Comparison of ENCODE assay signal across 16 cellular contexts in genomic region chr10:128684215-128684614, GRCh38.
DNase-seq lines count a peak whose midpoint lies in the region; ATAC-seq and TF ChIP-seq lines count a peak whose summit lies in the region.
"Had no signal": no experiment of that assay in that cellular context is flagged by ENCODE, and none has a peak within 500 bp of the region (broad histone marks: within the 10 kb centered on the region; RNA-seq: fewer than 3 reads in every experiment).

No MANE protein-coding gene starts in this region.

- peaks cover 27% of the 10 kb centered on the region for H3K4me1 ChIP-seq in mucosa of descending colon (ENCODE audit: low read depth)
- H3K4me1 ChIP-seq in prostate gland (replicated peaks) = peaks cover 3% of the 10 kb centered on the region
- H3K4me1 ChIP-seq: Caco-2, HAP-1 had no signal

- TF ChIP-seq CTCF in LNCaP clone FGC (IDR thresholded peaks at IDR 0.05; ENCODE audit: control insufficient read depth, extremely low read depth, insufficient read depth) = no peak
- no peak for TF ChIP-seq CTCF in VCaP (conservative IDR thresholded peaks at IDR 0.05)
- TF ChIP-seq CTCF in mucosa of descending colon (IDR thresholded peaks at IDR 0.05) = no peak
- TF ChIP-seq CTCF in prostate gland (IDR thresholded peaks at IDR 0.05) = no peak

- H3K9me3 ChIP-seq in mucosa of descending colon (no peaks in the 10 kb centered on the region), prostate gland (no peaks in the 10 kb centered on the region)
- H3K9me3 ChIP-seq: Caco-2, HAP-1 had no signal

- H3K36me3 ChIP-seq in mucosa of descending colon (ENCODE audit: low read depth) (no peaks in the 10 kb centered on the region), prostate gland (no peaks in the 10 kb centered on the region)
- H3K36me3 ChIP-seq: HAP-1 had no signal

- 24% methylated on average over 5 of the region's 5 CpGs for WGBS in prostate gland

- DNase-seq in LNCaP clone FGC (ENCODE audit: low read depth) (peak; percentile 41), mucosa of descending colon (no peak), prostate gland (ENCODE audit: low spot score) (no peak)
- no peak for DNase-seq in stimulated activated CD4-positive, alpha-beta T cell treated with anti-CD3 and anti-CD28 coated beads, Interleukin-2, amount 100 ng/mL, for 24 hours
- DNase-seq: C1 segment of cervical spinal cord; Caco-2; CD4-positive, CD25-positive, alpha-beta regulatory T cell; CD8-positive, alpha-beta T cell; DMS153; DND-41; GOT3; HFFc6 had no signal

- peak; percentile 50 for ATAC-seq in mucosa of descending colon
- ATAC-seq in GM18867 (IDR thresholded peaks at IDR 0.05; ENCODE audit: unreplicated experiment) = no peak
- ATAC-seq in HG03139 (IDR thresholded peaks at IDR 0.05; ENCODE audit: unreplicated experiment) = no peak
- ATAC-seq: CD8-positive, alpha-beta T cell had no signal

- TF ChIP-seq POLR2A in prostate gland (IDR thresholded peaks at IDR 0.05) = no peak

- intact Hi-C loops in mucosa of descending colon (cut with DNase I, micrococcal nuclease) (no loop called here), prostate gland (cut with DNase I) (no loop called here)

- H3K4me3 ChIP-seq in LNCaP clone FGC (ENCODE audit: low read depth, low read length) = peak overlapping the region; percentile 27
- H3K4me3 ChIP-seq in mucosa of descending colon = no peak overlapping the region
- peak overlapping the region in 1 of 2 donors; percentile 16 for H3K4me3 ChIP-seq in prostate gland
- H3K4me3 ChIP-seq: HAP-1 had no signal

- H3K27ac ChIP-seq in VCaP = peak overlapping the region; percentile 98
- H3K27ac ChIP-seq in prostate gland = peak overlapping the region; percentile 49 to 74

- no peaks in the 10 kb centered on the region for H3K27me3 ChIP-seq in prostate gland (replicated peaks; ENCODE audit: insufficient read depth)
